In the genomic region with DNA sequence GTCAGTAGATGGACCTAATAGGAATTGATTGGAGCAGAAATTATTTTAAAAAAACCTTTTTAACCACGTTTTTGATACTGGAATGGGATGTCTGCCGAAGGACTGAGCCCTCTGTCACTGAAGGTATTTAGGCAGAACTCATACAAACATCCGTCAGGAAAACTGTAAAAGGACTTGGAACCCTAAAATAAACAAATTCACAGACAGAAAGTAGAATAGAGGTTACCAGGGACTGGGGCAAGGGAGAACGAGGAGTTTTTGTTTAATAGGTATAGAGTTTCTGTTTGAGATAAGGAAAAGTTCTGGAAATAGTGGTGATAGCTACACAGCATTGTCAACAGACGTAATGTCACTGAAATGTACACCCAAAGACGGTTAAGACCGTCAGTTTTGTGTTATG, we compare ENCODE assay signal across 9 cellular contexts.
"Had no signal": no experiment of that assay in that cellular context is flagged by ENCODE, and none has a peak within 500 bp of the region (broad histone marks: within the 10 kb centered on the region; RNA-seq: fewer than 3 reads in every experiment).

No MANE protein-coding gene starts in this region.

- H3K27ac Mint-ChIP-seq: HFFc6 had no signal

- ATAC-seq: HCT116, K562 had no signal

- H3K36me3 ChIP-seq: HAP-1 had no signal

- H3K4me3 ChIP-seq: GM23248, HAP-1, K562 had no signal

- H3K4me3 Mint-ChIP-seq: HFFc6 had no signal

- DNase-seq: GM23248, GOT3, H7, HFFc6, IMR-90 had no signal

- H3K9me3 ChIP-seq: HAP-1 had no signal

- FAIRE-seq: K562 had no signal

- H3K9ac ChIP-seq: GM23248 had no signal

- H3K4me1 ChIP-seq: HAP-1 had no signal

- H2AFZ ChIP-seq: GM23248 had no signal

- H3K27ac ChIP-seq: GM23248, HL-60 had no signal

- H3K9me3 Mint-ChIP-seq: HFFc6 had no signal
